ENCODE assay signal across 21 cellular contexts in genomic region chr14:89242871-89243270, GRCh38.
A peak's percentile ranks its signal among the peaks of the same experiment; 100 is the strongest.
DNase-seq lines count a peak whose midpoint lies in the region; ATAC-seq, FAIRE-seq and TF ChIP-seq lines count a peak whose summit lies in the region.
"Had no signal": no experiment of that assay in that cellular context is flagged by ENCODE, and none has a peak within 500 bp of the region (broad histone marks: within the 10 kb centered on the region; RNA-seq: fewer than 3 reads in every experiment).

No MANE protein-coding gene starts in this region.

- DNase-seq in H7: peak; percentile 56
- no peak for DNase-seq in GM12878 (ENCODE audit: low read depth, low spot score)
- no peak for DNase-seq in left ventricle myocardium inferior
- DNase-seq in thoracic aorta (ENCODE audit: low spot score): no peak
- DNase-seq in middle frontal gyrus (ENCODE audit: extremely low spot score, low spot score): no peak
- DNase-seq in COR-L47 (lab: John Stamatoyannopoulos, UW): no peak
- DNase-seq: activated CD8-positive, alpha-beta T cell treated with anti-CD3 and anti-CD28 coated beads for 36 hours; activated naive CD4-positive, alpha-beta T cell; activated T-cell treated with anti-CD3 and anti-CD28 coated beads, Interleukin-2, amount 50 U/mL, for 1 hour; Caco-2; EL; islet precursor cell; lower lobe of right lung; NCI-H1092; NCI-H1930; NCI-H345; WERI-Rb-1 had no signal

- H3K27ac ChIP-seq in GM12878 (ENCODE audit: control insufficient read depth, insufficient read depth): no peak overlapping the region
- H3K27ac ChIP-seq in left ventricle myocardium inferior (replicated peaks): peak overlapping the region; percentile 13
- H3K27ac ChIP-seq in thoracic aorta: peak overlapping the region; percentile 19 to 40
- H3K27ac ChIP-seq: hepatocyte, lower lobe of right lung, neutrophil, WERI-Rb-1 had no signal

- no TSS peak for BruUV-seq in GM12878 (replicated peaks; lab: Mats Ljungman, UMichigan)

- TF ChIP-seq POLR2A in GM12878 (IDR thresholded peaks at IDR 0.05; ENCODE audit: low read depth, low read length): no peak

- WGBS in GM12878 (ENCODE audit: insufficient coverage, insufficient replicate concordance, low lambda C conversion rate, missing lambda C conversion rate): 46% methylated on average over 5 of the region's 5 CpGs

- H3K36me3 ChIP-seq in H7 (replicated peaks; ENCODE audit: control insufficient read depth, insufficient read depth, low read length) (no peaks in the 10 kb centered on the region; the same call in 1 of the 2 replicates), GM12878 (ENCODE audit: control insufficient read depth in 2 of 2, insufficient read depth in 2 of 2, low read length in 1 of 2) (0 out of 4 replicates have a peak, but pooled peaks cover 0 to 5% of the 10 kb centered on the region in 2 experiments), left ventricle myocardium inferior (no peaks in the 10 kb centered on the region), thoracic aorta (no peaks in the 10 kb centered on the region)
- H3K36me3 ChIP-seq: lower lobe of right lung, neutrophil, WERI-Rb-1 had no signal

- in situ Hi-C loops in GM12878 (cut with MboI): no loop called here

- H3K9me3 ChIP-seq in GM12878 (replicated peaks; ENCODE audit: control insufficient read depth, insufficient read depth, low read length): no peaks in the 10 kb centered on the region
- no peaks in the 10 kb centered on the region for H3K9me3 ChIP-seq in left ventricle myocardium inferior (replicated peaks)
- no peaks in the 10 kb centered on the region for H3K9me3 ChIP-seq in thoracic aorta
- H3K9me3 ChIP-seq: Caco-2, lower lobe of right lung, neutrophil had no signal

- no peak for TF ChIP-seq EP300 in GM12878 (IDR thresholded peaks at IDR 0.05; ENCODE audit: borderline replicate concordance in 1 of 2, control insufficient read depth in 1 of 2, low read depth in 2 of 2, low read length in 2 of 2)

- H3K9ac ChIP-seq in GM12878 (ENCODE audit: control insufficient read depth, insufficient read depth, low read length): no peak overlapping the region

- H3K4me3 ChIP-seq in H7 (ENCODE audit: insufficient read depth, low read depth, low read length) (no peak overlapping the region), GM12878 (no peak overlapping the region), left ventricle myocardium inferior (no peak overlapping the region), thoracic aorta (peak overlapping the region; percentile 27)
- H3K4me3 ChIP-seq: hepatocyte, lower lobe of right lung had no signal

- no peak for TF ChIP-seq RAD21 in GM12878 (IDR thresholded peaks at IDR 0.05; ENCODE audit: insufficient read depth, low read depth, low read length)

- SMC1A ChIA-PET in GM12878 (lab: Charles Lee; ENCODE audit: uncharacterized antibody, unreplicated experiment): interaction anchor here (0.9 to 2.0 kb wide), 10 partner anchors 10 to 187 kb away, joined by 3 to 10 read pairs (median 4); no protein-coding TSS in a partner anchor

- TF ChIP-seq CTCF in GM12878 (IDR thresholded peaks at IDR 0.05 in 2 of 3, conservative IDR thresholded peaks at IDR 0.05 in 1 of 3; ENCODE audit: control insufficient read depth in 2 of 3, extremely low read depth in 1 of 3, insufficient read depth in 1 of 3, low read depth in 3 of 3, low read length in 3 of 3) (no peak), left ventricle myocardium inferior (IDR thresholded peaks at IDR 0.05; ENCODE audit: borderline replicate concordance) (no peak), thoracic aorta (IDR thresholded peaks at IDR 0.05) (no peak)

- intact Hi-C loops in GM12878 (cut with micrococcal nuclease; ENCODE audit: unreplicated experiment) (no loop called here), left ventricle myocardium inferior (cut with micrococcal nuclease) (no loop called here)

- FAIRE-seq in GM12878 (lab: Jason Lieb, UNC): no peak
- FAIRE-seq: colon had no signal

- H3K4me2 ChIP-seq in GM12878 (ENCODE audit: control insufficient read depth, insufficient read depth): peak overlapping the region; percentile 39
- H3K4me2 ChIP-seq: hepatocyte had no signal

- POLR2A ChIA-PET in GM12878 (lab: Charles Lee): no interaction called here

- RAD21 ChIA-PET in GM12878 (lab: Charles Lee; ENCODE audit: unreplicated experiment): interaction anchor here (1.3 kb wide), 1 partner anchor 62 kb away, joined by 3 read pairs; no protein-coding TSS in a partner anchor

- no peaks in the 10 kb centered on the region for H4K20me1 ChIP-seq in GM12878 (ENCODE audit: control insufficient read depth, insufficient read depth)

- CTCF ChIA-PET in GM12878 (lab: Yijun Ruan, JAX): interaction anchor here (1.0 to 2.1 kb wide), 5 partner anchors 11 to 65 kb away, joined by 3 to 6 read pairs (median 3); no protein-coding TSS in a partner anchor

- no peak overlapping the region for H2AFZ ChIP-seq in GM12878 (ENCODE audit: control insufficient read depth, low read depth, low read length)
- H2AFZ ChIP-seq: hepatocyte had no signal

- H3K79me2 ChIP-seq in GM12878 (ENCODE audit: control insufficient read depth, insufficient read depth, low read length): peaks cover 2% of the 10 kb centered on the region

- ATAC-seq in GM12878: no peak
- no peak for ATAC-seq in thoracic aorta (ENCODE audit: insufficient number of reproducible peaks, low FRiP score, low read depth)
- no peak for ATAC-seq in HG03457 (IDR thresholded peaks at IDR 0.05; ENCODE audit: unreplicated experiment)
- ATAC-seq: activated CD8-positive, alpha-beta T cell treated with anti-CD3 and anti-CD28 coated beads for 36 hours; lower lobe of right lung had no signal

- H3K4me1 ChIP-seq in GM12878 (ENCODE audit: control insufficient read depth, insufficient read depth, low read length) (peaks cover 14% of the 10 kb centered on the region), left ventricle myocardium inferior (peaks cover 57% of the 10 kb centered on the region), thoracic aorta (ENCODE audit: control insufficient read depth in 1 of 2, low read depth in 2 of 2) (peaks cover 18 to 49% of the 10 kb centered on the region in 2 donors)

- H3K27me3 ChIP-seq in H7 (ENCODE audit: control insufficient read depth, insufficient read depth, low read length) (no peaks in the 10 kb centered on the region), GM12878 (replicated peaks in 1 of 2; ENCODE audit: control insufficient read depth in 2 of 2, insufficient read depth in 2 of 2, low read length in 1 of 2) (no peaks in the 10 kb centered on the region), left ventricle myocardium inferior (ENCODE audit: low read depth) (no peaks in the 10 kb centered on the region), thoracic aorta (replicated peaks; ENCODE audit: insufficient read depth) (no peaks in the 10 kb centered on the region)
- H3K27me3 ChIP-seq: hepatocyte, neutrophil had no signal

TF ChIP-seq in GM12878, 131 proteins besides CTCF, POLR2A, EP300 and RAD21 (continues in another document):
- TF ChIP-seq BHLHE40 (IDR thresholded peaks at IDR 0.05; ENCODE audit: borderline replicate concordance in 1 of 2, low read depth in 2 of 2, low read length in 1 of 2) (no peak), PKNOX1 (IDR thresholded peaks at IDR 0.05) (no peak), RB1 (IDR thresholded peaks at IDR 0.05; ENCODE audit: borderline replicate concordance) (no peak), RAD51 (IDR thresholded peaks at IDR 0.05) (no peak), MYC (IDR thresholded peaks at IDR 0.05; ENCODE audit: insufficient read depth, insufficient read length, insufficient replicate concordance, low read length, severe bottlenecking) (no peak), GATAD2B (conservative IDR thresholded peaks at IDR 0.05; ENCODE audit: low read depth) (no peak), POLR2AphosphoS5 (IDR thresholded peaks at IDR 0.05; ENCODE audit: low read length) (no peak), MAX (IDR thresholded peaks at IDR 0.05; ENCODE audit: low read depth, low read length) (no peak), BACH1 (IDR thresholded peaks at IDR 0.05; ENCODE audit: borderline replicate concordance) (no peak), TCF12 (IDR thresholded peaks at IDR 0.05; ENCODE audit: low read depth, low read length) (no peak)
- TF ChIP-seq, protein P1, sequence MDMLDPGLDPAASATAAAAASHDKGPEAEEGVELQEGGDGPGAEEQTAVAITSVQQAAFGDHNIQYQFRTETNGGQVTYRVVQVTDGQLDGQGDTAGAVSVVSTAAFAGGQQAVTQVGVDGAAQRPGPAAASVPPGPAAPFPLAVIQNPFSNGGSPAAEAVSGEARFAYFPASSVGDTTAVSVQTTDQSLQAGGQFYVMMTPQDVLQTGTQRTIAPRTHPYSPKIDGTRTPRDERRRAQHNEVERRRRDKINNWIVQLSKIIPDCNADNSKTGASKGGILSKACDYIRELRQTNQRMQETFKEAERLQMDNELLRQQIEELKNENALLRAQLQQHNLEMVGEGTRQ (IDR thresholded peaks at IDR 0.05; ENCODE audit: borderline replicate concordance, low read depth, low read length): no peak
